Comparison of ENCODE assay signal across 14 cellular contexts in the genomic region with DNA sequence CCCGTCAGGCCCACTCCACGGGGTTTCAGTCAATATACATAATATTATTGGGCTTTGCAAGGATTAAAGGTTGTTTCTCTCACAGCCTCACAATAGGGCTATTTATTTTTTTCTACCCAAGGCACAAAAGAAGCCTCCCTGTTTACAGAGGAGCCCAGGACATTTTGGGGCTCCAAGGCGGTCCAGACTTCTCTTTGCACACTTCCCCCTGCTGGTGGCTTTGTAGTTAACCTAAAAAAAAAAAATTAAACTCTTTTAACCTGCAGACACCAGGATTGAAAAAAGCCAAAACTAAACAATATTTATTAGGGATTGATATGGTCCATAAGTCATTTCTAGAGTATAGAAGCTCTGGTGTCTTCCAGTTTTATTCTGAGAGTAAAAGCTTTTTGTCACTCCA.
A peak's percentile ranks its signal among the peaks of the same experiment; 100 is the strongest.
DNase-seq lines count a peak whose midpoint lies in the region; ATAC-seq, FAIRE-seq and TF ChIP-seq lines count a peak whose summit lies in the region.
"Had no signal": no experiment of that assay in that cellular context is flagged by ENCODE, and none has a peak within 500 bp of the region (broad histone marks: within the 10 kb centered on the region; RNA-seq: fewer than 3 reads in every experiment).

No MANE protein-coding gene starts in this region.

- H3F3A ChIP-seq in PC-9 (ENCODE audit: insufficient read depth, low read depth): no peaks in the 10 kb centered on the region

- FAIRE-seq in A549 (lab: Jason Lieb, UNC): no peak

- no peaks in the 10 kb centered on the region for H3K79me2 ChIP-seq in PC-9 (ENCODE audit: low read depth)

- peaks cover 9% of the 10 kb centered on the region; the same call in 1 of the 3 replicates for H3K9me3 ChIP-seq in A549
- no peaks in the 10 kb centered on the region for H3K9me3 ChIP-seq in PC-9 (ENCODE audit: insufficient read depth, low read depth)

- 0 out of 5 replicates have a peak, but pooled peaks of 1 of the 2 experiments have one; percentile 22 for TF ChIP-seq RAD21 in A549 (conservative IDR thresholded peaks at IDR 0.05 in 1 of 2, IDR thresholded peaks at IDR 0.05 in 1 of 2)

- intact Hi-C loops in PC-9 (cut with micrococcal nuclease; ENCODE audit: unreplicated experiment): loop anchor here (5.0 kb wide), 1 partner anchor 715 kb away; no protein-coding TSS in a partner anchor

- DNase-seq in A549 (ENCODE audit: low read depth in 1 of 2, low spot score in 1 of 2) (no peak), GM12864 (ENCODE audit: low read depth) (no peak), PC-9 (no peak), foreskin keratinocyte (no peak), AML-193 (lab: John Stamatoyannopoulos, UW) (no peak), CD1c-positive myeloid dendritic cell (ENCODE audit: extremely low spot score) (no peak)
- DNase-seq: activated CD8-positive, alpha-beta memory T cell treated with anti-CD3 and anti-CD28 coated beads, Interleukin-2, amount 10 ng/mL, durations not matched to agents 7 days and 5 days; CD4-positive, CD25-positive, alpha-beta regulatory T cell; cortex of kidney; left ventricle myocardium inferior; NCI-H1417 treated with DMSO at 0.1 percent for 48 hours; OCI-M1 had no signal

- BruUV-seq in PC-9 (replicated peaks; lab: Mats Ljungman, UMichigan): no TSS peak

- no peak overlapping the region for H2AFZ ChIP-seq in PC-9

- peak; percentile 28; the same call in 2 of the 3 replicates for TF ChIP-seq CTCF in A549 (IDR thresholded peaks at IDR 0.05)
- peak; percentile 14 for TF ChIP-seq CTCF in GM12864 (IDR thresholded peaks at IDR 0.05; ENCODE audit: low read depth, low read length, missing control alignments)
- peak; percentile 55 for TF ChIP-seq CTCF in PC-9 (conservative IDR thresholded peaks at IDR 0.05)
- peak; percentile 16 for TF ChIP-seq CTCF in foreskin keratinocyte (conservative IDR thresholded peaks at IDR 0.05)

- no peak for TF ChIP-seq EP300 in A549 (IDR thresholded peaks at IDR 0.05)

- H3K27me3 ChIP-seq in PC-9 (ENCODE audit: insufficient read depth, low read depth): peaks cover 3% of the 10 kb centered on the region; the same call in 1 of the 2 replicates
- no peaks in the 10 kb centered on the region for H3K27me3 ChIP-seq in foreskin keratinocyte

- no peak overlapping the region for H3K4me3 ChIP-seq in A549
- H3K4me3 ChIP-seq in GM12864 (ENCODE audit: low read depth, low read length): no peak overlapping the region
- no peak overlapping the region for H3K4me3 ChIP-seq in PC-9
- H3K4me3 ChIP-seq: left ventricle myocardium inferior had no signal

- H3K27ac ChIP-seq in A549: no peak overlapping the region
- no peak overlapping the region for H3K27ac ChIP-seq in PC-9
- no peak overlapping the region for H3K27ac ChIP-seq in foreskin keratinocyte
- H3K27ac ChIP-seq: left ventricle myocardium inferior had no signal

- CTCF ChIA-PET in A549 (lab: Yijun Ruan, JAX): interaction anchor here (0.6 to 2.9 kb wide), 3 partner anchors 8 to 713 kb away, joined by 4 to 10 read pairs (median 5); no protein-coding TSS in a partner anchor
- CTCF ChIA-PET in PC-9 (lab: Charles Lee): no interaction called here

- no peaks in the 10 kb centered on the region for H3K36me3 ChIP-seq in PC-9 (ENCODE audit: low read depth)
- H3K36me3 ChIP-seq: left ventricle myocardium inferior had no signal

- WGBS in A549 (ENCODE audit: missing lambda C conversion rate): 66% methylated on average over 3 of the region's 3 CpGs

- no peaks in the 10 kb centered on the region for H4K20me1 ChIP-seq in PC-9 (ENCODE audit: insufficient read depth)

- 0 out of 2 replicates have a peak, but pooled peaks cover 3% of the 10 kb centered on the region for H3K9me2 ChIP-seq in PC-9 (ENCODE audit: insufficient read depth)

- POLR2A ChIA-PET in A549 (lab: Yijun Ruan, JAX): no interaction called here
- POLR2A ChIA-PET in PC-9 (lab: Charles Lee; ENCODE audit: unreplicated experiment): no interaction called here

- no peak for ATAC-seq in A549
- ATAC-seq in foreskin keratinocyte: no peak
- ATAC-seq in GM18502 (IDR thresholded peaks at IDR 0.05; ENCODE audit: poor library complexity, unreplicated experiment): no peak
- no peak for ATAC-seq in GM18519 (IDR thresholded peaks at IDR 0.05; ENCODE audit: low FRiP score, unreplicated experiment)
- ATAC-seq: activated CD8-positive, alpha-beta memory T cell treated with anti-CD3 and anti-CD28 coated beads, Interleukin-2, amount 10 ng/mL, durations not matched to agents 7 days and 5 days had no signal

- H3K4me2 ChIP-seq in A549 (no peak overlapping the region), PC-9 (no peak overlapping the region)

- TF ChIP-seq POLR2A in A549 (IDR thresholded peaks at IDR 0.05; ENCODE audit: low read length): no peak

- H3K4me1 ChIP-seq in A549: no peaks in the 10 kb centered on the region
- H3K4me1 ChIP-seq in PC-9 (replicated peaks; ENCODE audit: insufficient read depth): no peaks in the 10 kb centered on the region
- no peaks in the 10 kb centered on the region for H3K4me1 ChIP-seq in foreskin keratinocyte
- H3K4me1 ChIP-seq: left ventricle myocardium inferior had no signal

TF ChIP-seq in A549, 52 proteins besides CTCF, POLR2A, EP300 and RAD21:
- TF ChIP-seq SMC3 (IDR thresholded peaks at IDR 0.05): 0 out of 3 replicates have a peak, but pooled peaks have one; percentile 8
- no peak for TF ChIP-seq JUN (IDR thresholded peaks at IDR 0.05)
